Comparison of ENCODE assay signal across 8 cellular contexts in the genomic region with DNA sequence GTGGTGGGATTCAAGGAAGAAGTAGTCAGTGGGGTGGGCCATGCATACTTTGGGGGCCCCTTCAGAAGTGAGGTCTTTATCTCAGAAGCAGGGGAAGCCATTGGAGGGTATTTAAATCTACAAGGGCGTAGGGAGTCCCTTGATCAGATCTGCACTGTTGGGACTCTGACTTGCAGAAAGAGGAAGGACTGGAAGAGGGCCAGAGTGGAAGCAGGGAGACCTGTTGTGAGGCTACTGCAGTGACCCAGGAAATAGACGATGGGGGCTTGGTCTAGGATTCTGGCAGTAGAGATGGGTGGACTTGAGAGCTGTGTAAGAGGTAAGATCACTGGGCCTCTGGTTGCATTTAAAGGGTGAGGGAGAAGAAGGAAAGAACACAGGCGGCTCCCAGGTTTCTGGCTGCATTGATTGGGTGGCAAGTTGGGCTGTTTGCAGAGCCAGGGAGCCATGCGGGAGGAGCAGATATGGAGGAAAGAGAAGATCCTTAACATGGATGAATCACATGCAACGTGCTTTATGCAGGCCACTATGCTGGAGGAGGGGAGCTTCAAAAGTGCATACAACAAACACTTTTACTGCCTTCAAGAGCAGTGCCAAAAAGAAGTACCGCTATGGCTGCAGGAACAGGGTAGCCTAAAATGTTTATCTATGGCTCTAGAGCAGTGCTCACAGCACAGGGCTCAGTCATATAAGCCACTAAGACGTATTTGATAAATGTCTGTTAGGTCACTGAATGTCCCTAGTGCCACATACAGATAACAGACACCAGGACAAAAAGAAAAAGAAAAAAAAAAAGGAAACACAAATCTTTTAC. TPM values are rescaled to one million over a fixed set of nuclear protein-coding genes. Genes with fewer than 3 reads are reported as not detected.
DNase-seq lines count a peak whose midpoint lies in the region; ATAC-seq and TF ChIP-seq lines count a peak whose summit lies in the region.

No MANE protein-coding gene starts in this region.

- H3K9me3 ChIP-seq in CD8-positive, alpha-beta T cell (ENCODE audit: low read length) = no peaks in the 10 kb centered on the region
- no peaks in the 10 kb centered on the region for H3K9me3 ChIP-seq in neural cell (ENCODE audit: low read length)

- POLR2A ChIA-PET in CD8-positive, alpha-beta T cell (lab: Charles Lee) = no interaction called here

- no peak overlapping the region for H3K27ac ChIP-seq in CD8-positive, alpha-beta T cell (ENCODE audit: low read depth, low read length)
- no peak overlapping the region for H3K27ac ChIP-seq in neural cell (ENCODE audit: low read length)

- peaks cover 50% of the 10 kb centered on the region for H3K4me1 Mint-ChIP-seq in CD8-positive, alpha-beta T cell (ENCODE audit: low read depth)
- peaks cover 28% of the 10 kb centered on the region for H3K4me1 Mint-ChIP-seq in central memory CD8-positive, alpha-beta T cell

- no peaks in the 10 kb centered on the region for H4K20me1 ChIP-seq in neural cell (ENCODE audit: insufficient read depth)

- TF ChIP-seq EP300 in neural cell (conservative IDR thresholded peaks at IDR 0.05; ENCODE audit: poor library complexity, severe bottlenecking) = no peak

- TF ChIP-seq RAD21 in neural cell (conservative IDR thresholded peaks at IDR 0.05) = no peak

- no peak for ATAC-seq in CD8-positive, alpha-beta T cell
- ATAC-seq in central memory CD8-positive, alpha-beta T cell (replicated peaks; ENCODE audit: extremely low read depth, poor library complexity, severe bottlenecking) = no peak
- no peak for ATAC-seq in GM19397 (IDR thresholded peaks at IDR 0.05; ENCODE audit: unreplicated experiment)
- no peak for ATAC-seq in HG03378 (IDR thresholded peaks at IDR 0.05; ENCODE audit: unreplicated experiment)

- intact Hi-C loops in CD8-positive, alpha-beta T cell (cut with DNase I, micrococcal nuclease) = no loop called here

- TF ChIP-seq CTCF in CD8-positive, alpha-beta T cell (IDR thresholded peaks at IDR 0.05) = no peak
- no peak for TF ChIP-seq CTCF in NB4 (IDR thresholded peaks at IDR 0.05; ENCODE audit: low read depth, low read length)
- TF ChIP-seq CTCF in neural cell (IDR thresholded peaks at IDR 0.05; ENCODE audit: poor library complexity, severe bottlenecking) = no peak

- no peak overlapping the region for H3K9ac ChIP-seq in neural cell (ENCODE audit: low read length)

- no peaks in the 10 kb centered on the region for H3K9me2 ChIP-seq in neural cell (ENCODE audit: insufficient read depth, low read length)

- H3K4me3 Mint-ChIP-seq in CD8-positive, alpha-beta T cell = peak overlapping the region; percentile 96
- H3K4me3 Mint-ChIP-seq in central memory CD8-positive, alpha-beta T cell = peak overlapping the region; percentile 93

- peaks cover 6% of the 10 kb centered on the region for H3K79me2 ChIP-seq in neural cell (replicated peaks; ENCODE audit: insufficient read depth, low read length)

- H3K27me3 ChIP-seq in CD8-positive, alpha-beta T cell (ENCODE audit: insufficient read depth, low read length) = no peaks in the 10 kb centered on the region
- H3K27me3 ChIP-seq in neural cell (ENCODE audit: insufficient read depth, low read depth, low read length) = no peaks in the 10 kb centered on the region

- H3K4me2 ChIP-seq in neural cell (ENCODE audit: low read length) = no peak overlapping the region

- peak overlapping the region; percentile 94 for H3K4me3 ChIP-seq in CD8-positive, alpha-beta T cell (ENCODE audit: low read depth, low read length)
- H3K4me3 ChIP-seq in NB4 (ENCODE audit: low read depth, low read length) (peak overlapping the region; percentile 75), neural cell (ENCODE audit: low read length) (peak overlapping the region; percentile 99)

- H2AFZ ChIP-seq in neural cell (ENCODE audit: low read depth, low read length) = no peak overlapping the region

- no peaks in the 10 kb centered on the region for H3K36me3 ChIP-seq in CD8-positive, alpha-beta T cell (ENCODE audit: insufficient read depth, low read length)
- H3K36me3 ChIP-seq in neural cell (ENCODE audit: insufficient read depth, low read length) = no peaks in the 10 kb centered on the region

- H3F3A ChIP-seq in neural cell (ENCODE audit: insufficient read depth, low read length, poor library complexity, severe bottlenecking) = no peaks in the 10 kb centered on the region

- CTCF ChIA-PET in CD8-positive, alpha-beta T cell (lab: Charles Lee) = no interaction called here

- no peak for TF ChIP-seq POLR2A in NB4 (IDR thresholded peaks at IDR 0.05; ENCODE audit: extremely low read depth, insufficient read length)

- no peaks in the 10 kb centered on the region for H3K27me3 Mint-ChIP-seq in CD8-positive, alpha-beta T cell (ENCODE audit: low read depth)
- H3K27me3 Mint-ChIP-seq in central memory CD8-positive, alpha-beta T cell = no peaks in the 10 kb centered on the region

- H3K9me3 Mint-ChIP-seq in CD8-positive, alpha-beta T cell = no peaks in the 10 kb centered on the region
- no peaks in the 10 kb centered on the region for H3K9me3 Mint-ChIP-seq in central memory CD8-positive, alpha-beta T cell

- H3K27ac Mint-ChIP-seq in CD8-positive, alpha-beta T cell = peak overlapping the region; percentile 67
- peak overlapping the region; percentile 16 for H3K27ac Mint-ChIP-seq in central memory CD8-positive, alpha-beta T cell (ENCODE audit: low read depth)

- peaks cover 9% of the 10 kb centered on the region for H3K36me3 Mint-ChIP-seq in CD8-positive, alpha-beta T cell
- peaks cover 12% of the 10 kb centered on the region for H3K36me3 Mint-ChIP-seq in central memory CD8-positive, alpha-beta T cell (ENCODE audit: insufficient read depth)

- no peak for DNase-seq in CD8-positive, alpha-beta T cell
- peak; percentile 68 for DNase-seq in NB4 (ENCODE audit: low read depth)
- DNase-seq in central memory CD8-positive, alpha-beta T cell (ENCODE audit: low spot score in 2 of 2) = no peak
- DNase-seq in medulla oblongata (ENCODE audit: extremely low spot score) = no peak
- DNase-seq in COLO829 (ENCODE audit: low spot score) = no peak

- peaks cover 13% of the 10 kb centered on the region for H3K4me1 ChIP-seq in CD8-positive, alpha-beta T cell (ENCODE audit: insufficient read depth, low read length)

TF ChIP-seq in neural cell, 6 proteins besides CTCF, POLR2A, EP300 and RAD21:
- TF ChIP-seq MXI1 (conservative IDR thresholded peaks at IDR 0.05; ENCODE audit: poor library complexity, severe bottlenecking) (no peak), POLR2AphosphoS5 (IDR thresholded peaks at IDR 0.05) (no peak), EZH2 (IDR thresholded peaks at IDR 0.05; ENCODE audit: borderline replicate concordance, insufficient read depth, low read length, poor library complexity, severe bottlenecking) (no peak), SMC3 (conservative IDR thresholded peaks at IDR 0.05; ENCODE audit: poor library complexity) (no peak), TAF1 (IDR thresholded peaks at IDR 0.05; ENCODE audit: low read depth) (no peak)
- TF ChIP-seq, protein P1, sequence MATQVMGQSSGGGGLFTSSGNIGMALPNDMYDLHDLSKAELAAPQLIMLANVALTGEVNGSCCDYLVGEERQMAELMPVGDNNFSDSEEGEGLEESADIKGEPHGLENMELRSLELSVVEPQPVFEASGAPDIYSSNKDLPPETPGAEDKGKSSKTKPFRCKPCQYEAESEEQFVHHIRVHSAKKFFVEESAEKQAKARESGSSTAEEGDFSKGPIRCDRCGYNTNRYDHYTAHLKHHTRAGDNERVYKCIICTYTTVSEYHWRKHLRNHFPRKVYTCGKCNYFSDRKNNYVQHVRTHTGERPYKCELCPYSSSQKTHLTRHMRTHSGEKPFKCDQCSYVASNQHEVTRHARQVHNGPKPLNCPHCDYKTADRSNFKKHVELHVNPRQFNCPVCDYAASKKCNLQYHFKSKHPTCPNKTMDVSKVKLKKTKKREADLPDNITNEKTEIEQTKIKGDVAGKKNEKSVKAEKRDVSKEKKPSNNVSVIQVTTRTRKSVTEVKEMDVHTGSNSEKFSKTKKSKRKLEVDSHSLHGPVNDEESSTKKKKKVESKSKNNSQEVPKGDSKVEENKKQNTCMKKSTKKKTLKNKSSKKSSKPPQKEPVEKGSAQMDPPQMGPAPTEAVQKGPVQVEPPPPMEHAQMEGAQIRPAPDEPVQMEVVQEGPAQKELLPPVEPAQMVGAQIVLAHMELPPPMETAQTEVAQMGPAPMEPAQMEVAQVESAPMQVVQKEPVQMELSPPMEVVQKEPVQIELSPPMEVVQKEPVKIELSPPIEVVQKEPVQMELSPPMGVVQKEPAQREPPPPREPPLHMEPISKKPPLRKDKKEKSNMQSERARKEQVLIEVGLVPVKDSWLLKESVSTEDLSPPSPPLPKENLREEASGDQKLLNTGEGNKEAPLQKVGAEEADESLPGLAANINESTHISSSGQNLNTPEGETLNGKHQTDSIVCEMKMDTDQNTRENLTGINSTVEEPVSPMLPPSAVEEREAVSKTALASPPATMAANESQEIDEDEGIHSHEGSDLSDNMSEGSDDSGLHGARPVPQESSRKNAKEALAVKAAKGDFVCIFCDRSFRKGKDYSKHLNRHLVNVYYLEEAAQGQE (IDR thresholded peaks at IDR 0.05; ENCODE audit: borderline replicate concordance) = no peak

RNA-seq across cellular contexts. Expression of a gene that starts 2.3 kb away (rescaled TPM):
- 1 to 10 TPM; 6.1 to 9.3 TPM for total RNA-seq in CD8-positive, alpha-beta T cell
- polyA plus RNA-seq in neural cell = 5.8 and 6.7 TPM in 2 replicates
- 6.8 and 10.7 TPM in 2 replicates for polyA minus RNA-seq in neural cell

RNA-seq across cellular contexts. Expression of a gene that starts 43.5 kb away (rescaled TPM):
- 10 to 100 TPM in 1 of 2 experiments, 1 to 10 TPM in 1; 4.7 to 10.7 TPM for total RNA-seq in CD8-positive, alpha-beta T cell
- polyA plus RNA-seq in neural cell = 2.6 and 3.3 TPM in 2 replicates
- polyA minus RNA-seq in neural cell = 7.4 and 8.0 TPM in 2 replicates
